ENCODE assay signal across 1 cellular context in the genomic region with DNA sequence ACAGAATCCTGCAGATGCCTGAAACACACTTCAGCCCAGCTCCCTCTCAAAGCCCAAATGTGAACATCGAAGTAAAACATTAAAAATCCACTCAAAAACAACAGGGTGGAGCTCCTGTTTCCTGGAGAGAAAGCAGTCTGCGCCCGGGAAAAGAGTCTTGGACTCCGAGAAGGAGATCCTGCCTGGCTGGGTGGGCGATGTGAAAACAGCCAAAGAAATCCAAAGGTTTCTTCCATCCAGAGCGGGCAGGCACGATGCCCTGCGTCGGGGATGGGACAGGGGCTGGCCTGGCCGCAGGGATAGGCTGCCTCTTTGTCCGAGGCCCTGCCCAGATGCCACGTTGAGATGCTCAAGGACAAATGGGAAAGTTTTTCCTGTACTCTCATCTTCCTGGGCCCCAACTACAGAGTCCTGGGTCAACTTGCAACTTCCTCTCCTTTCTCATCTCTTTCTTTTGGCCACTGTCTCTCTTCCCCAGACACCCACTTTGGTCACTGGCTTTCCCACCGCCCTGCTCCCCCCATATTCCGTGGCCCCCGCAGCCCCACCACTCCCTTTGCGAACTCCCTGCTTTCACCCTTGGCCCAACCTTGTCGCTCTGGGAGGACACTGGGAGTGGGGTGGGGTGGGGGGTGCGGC.
TF ChIP-seq lines count a peak whose summit lies in the region.

No MANE protein-coding gene starts in this region.

TF ChIP-seq in HepG2, 621 proteins besides CTCF, POLR2A, EP300 and RAD21 (continues in another document):
- no peak for TF ChIP-seq SMAD9 (CRISPR knock-in tag; IDR thresholded peaks at IDR 0.05)
- TF ChIP-seq ZNF607 (CRISPR knock-in tag; IDR thresholded peaks at IDR 0.05; ENCODE audit: borderline replicate concordance), result no peak
- TF ChIP-seq RBFOX2 (IDR thresholded peaks at IDR 0.05; ENCODE audit: low read depth, low read length), result no peak; the same call in 1 of the 2 replicates
- no peak for TF ChIP-seq ZFAT (CRISPR knock-in tag; conservative IDR thresholded peaks at IDR 0.05)
- no peak for TF ChIP-seq ZNF24 (IDR thresholded peaks at IDR 0.05)
- peak; percentile 44 for TF ChIP-seq FOXA3 (CRISPR knock-in tag; IDR thresholded peaks at IDR 0.05)
- peak; percentile 69 for TF ChIP-seq ASH2L (IDR thresholded peaks at IDR 0.05; ENCODE audit: insufficient read length, low read depth, low read length)
- no peak for TF ChIP-seq GLI4 (CRISPR knock-in tag; IDR thresholded peaks at IDR 0.05; ENCODE audit: borderline replicate concordance)
- no peak for TF ChIP-seq ZNF205 (CRISPR knock-in tag; IDR thresholded peaks at IDR 0.05)
- peak; percentile 6 for TF ChIP-seq IKZF4 (CRISPR knock-in tag; IDR thresholded peaks at IDR 0.05; ENCODE audit: borderline replicate concordance, low read depth, not compliant biosample characterization)
- TF ChIP-seq GTF2F1 (IDR thresholded peaks at IDR 0.05; ENCODE audit: low read length), result no peak
- no peak for TF ChIP-seq NCOA2 (CRISPR knock-in tag; IDR thresholded peaks at IDR 0.05)
- TF ChIP-seq KLF9 (CRISPR knock-in tag; IDR thresholded peaks at IDR 0.05; ENCODE audit: low read depth), result no peak
- TF ChIP-seq CEBPB (IDR thresholded peaks at IDR 0.05; ENCODE audit: borderline replicate concordance, low read depth, low read length), result no peak
- no peak for TF ChIP-seq PRPF4 (IDR thresholded peaks at IDR 0.05; ENCODE audit: low read depth, low read length, poor library complexity, severe bottlenecking)
- TF ChIP-seq NONO (IDR thresholded peaks at IDR 0.05), result no peak
- TF ChIP-seq NONO (CRISPR knock-in tag; conservative IDR thresholded peaks at IDR 0.05), result no peak
- TF ChIP-seq ZNF501 (CRISPR knock-in tag; IDR thresholded peaks at IDR 0.05), result peak; percentile 75; the same call in 1 of the 2 replicates
- no peak for TF ChIP-seq ZNF790 (CRISPR knock-in tag; IDR thresholded peaks at IDR 0.05; ENCODE audit: borderline replicate concordance)
- no peak; the same call in 1 of the 2 replicates for TF ChIP-seq ETV5 (CRISPR knock-in tag; IDR thresholded peaks at IDR 0.05; ENCODE audit: borderline replicate concordance)
- TF ChIP-seq, protein P1, sequence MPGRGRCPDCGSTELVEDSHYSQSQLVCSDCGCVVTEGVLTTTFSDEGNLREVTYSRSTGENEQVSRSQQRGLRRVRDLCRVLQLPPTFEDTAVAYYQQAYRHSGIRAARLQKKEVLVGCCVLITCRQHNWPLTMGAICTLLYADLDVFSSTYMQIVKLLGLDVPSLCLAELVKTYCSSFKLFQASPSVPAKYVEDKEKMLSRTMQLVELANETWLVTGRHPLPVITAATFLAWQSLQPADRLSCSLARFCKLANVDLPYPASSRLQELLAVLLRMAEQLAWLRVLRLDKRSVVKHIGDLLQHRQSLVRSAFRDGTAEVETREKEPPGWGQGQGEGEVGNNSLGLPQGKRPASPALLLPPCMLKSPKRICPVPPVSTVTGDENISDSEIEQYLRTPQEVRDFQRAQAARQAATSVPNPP (CRISPR knock-in tag; IDR thresholded peaks at IDR 0.05), result no peak
- TF ChIP-seq, protein P2, sequence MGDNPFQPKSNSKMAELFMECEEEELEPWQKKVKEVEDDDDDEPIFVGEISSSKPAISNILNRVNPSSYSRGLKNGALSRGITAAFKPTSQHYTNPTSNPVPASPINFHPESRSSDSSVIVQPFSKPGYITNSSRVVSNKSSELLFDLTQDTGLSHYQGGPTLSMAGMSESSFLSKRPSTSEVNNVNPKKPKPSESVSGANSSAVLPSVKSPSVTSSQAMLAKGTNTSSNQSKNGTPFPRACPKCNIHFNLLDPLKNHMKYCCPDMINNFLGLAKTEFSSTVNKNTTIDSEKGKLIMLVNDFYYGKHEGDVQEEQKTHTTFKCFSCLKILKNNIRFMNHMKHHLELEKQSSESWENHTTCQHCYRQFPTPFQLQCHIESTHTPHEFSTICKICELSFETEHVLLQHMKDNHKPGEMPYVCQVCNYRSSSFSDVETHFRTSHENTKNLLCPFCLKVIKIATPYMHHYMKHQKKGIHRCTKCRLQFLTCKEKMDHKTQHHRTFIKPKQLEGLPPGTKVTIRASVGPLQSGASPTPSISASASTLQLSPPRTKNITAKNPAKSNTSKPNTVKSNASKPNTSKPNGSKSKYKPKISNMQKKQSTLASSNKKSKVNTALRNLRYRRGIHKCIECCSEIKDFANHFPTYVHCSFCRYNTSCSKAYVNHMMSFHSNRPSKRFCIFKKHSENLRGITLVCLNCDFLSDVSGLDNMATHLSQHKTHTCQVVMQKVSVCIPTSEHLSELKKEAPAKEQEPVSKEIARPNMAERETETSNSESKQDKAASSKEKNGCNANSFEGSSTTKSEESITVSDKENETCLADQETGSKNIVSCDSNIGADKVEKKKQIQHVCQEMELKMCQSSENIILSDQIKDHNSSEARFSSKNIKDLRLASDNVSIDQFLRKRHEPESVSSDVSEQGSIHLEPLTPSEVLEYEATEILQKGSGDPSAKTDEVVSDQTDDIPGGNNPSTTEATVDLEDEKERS (CRISPR knock-in tag; IDR thresholded peaks at IDR 0.05), result no peak
- TF ChIP-seq, protein P3, sequence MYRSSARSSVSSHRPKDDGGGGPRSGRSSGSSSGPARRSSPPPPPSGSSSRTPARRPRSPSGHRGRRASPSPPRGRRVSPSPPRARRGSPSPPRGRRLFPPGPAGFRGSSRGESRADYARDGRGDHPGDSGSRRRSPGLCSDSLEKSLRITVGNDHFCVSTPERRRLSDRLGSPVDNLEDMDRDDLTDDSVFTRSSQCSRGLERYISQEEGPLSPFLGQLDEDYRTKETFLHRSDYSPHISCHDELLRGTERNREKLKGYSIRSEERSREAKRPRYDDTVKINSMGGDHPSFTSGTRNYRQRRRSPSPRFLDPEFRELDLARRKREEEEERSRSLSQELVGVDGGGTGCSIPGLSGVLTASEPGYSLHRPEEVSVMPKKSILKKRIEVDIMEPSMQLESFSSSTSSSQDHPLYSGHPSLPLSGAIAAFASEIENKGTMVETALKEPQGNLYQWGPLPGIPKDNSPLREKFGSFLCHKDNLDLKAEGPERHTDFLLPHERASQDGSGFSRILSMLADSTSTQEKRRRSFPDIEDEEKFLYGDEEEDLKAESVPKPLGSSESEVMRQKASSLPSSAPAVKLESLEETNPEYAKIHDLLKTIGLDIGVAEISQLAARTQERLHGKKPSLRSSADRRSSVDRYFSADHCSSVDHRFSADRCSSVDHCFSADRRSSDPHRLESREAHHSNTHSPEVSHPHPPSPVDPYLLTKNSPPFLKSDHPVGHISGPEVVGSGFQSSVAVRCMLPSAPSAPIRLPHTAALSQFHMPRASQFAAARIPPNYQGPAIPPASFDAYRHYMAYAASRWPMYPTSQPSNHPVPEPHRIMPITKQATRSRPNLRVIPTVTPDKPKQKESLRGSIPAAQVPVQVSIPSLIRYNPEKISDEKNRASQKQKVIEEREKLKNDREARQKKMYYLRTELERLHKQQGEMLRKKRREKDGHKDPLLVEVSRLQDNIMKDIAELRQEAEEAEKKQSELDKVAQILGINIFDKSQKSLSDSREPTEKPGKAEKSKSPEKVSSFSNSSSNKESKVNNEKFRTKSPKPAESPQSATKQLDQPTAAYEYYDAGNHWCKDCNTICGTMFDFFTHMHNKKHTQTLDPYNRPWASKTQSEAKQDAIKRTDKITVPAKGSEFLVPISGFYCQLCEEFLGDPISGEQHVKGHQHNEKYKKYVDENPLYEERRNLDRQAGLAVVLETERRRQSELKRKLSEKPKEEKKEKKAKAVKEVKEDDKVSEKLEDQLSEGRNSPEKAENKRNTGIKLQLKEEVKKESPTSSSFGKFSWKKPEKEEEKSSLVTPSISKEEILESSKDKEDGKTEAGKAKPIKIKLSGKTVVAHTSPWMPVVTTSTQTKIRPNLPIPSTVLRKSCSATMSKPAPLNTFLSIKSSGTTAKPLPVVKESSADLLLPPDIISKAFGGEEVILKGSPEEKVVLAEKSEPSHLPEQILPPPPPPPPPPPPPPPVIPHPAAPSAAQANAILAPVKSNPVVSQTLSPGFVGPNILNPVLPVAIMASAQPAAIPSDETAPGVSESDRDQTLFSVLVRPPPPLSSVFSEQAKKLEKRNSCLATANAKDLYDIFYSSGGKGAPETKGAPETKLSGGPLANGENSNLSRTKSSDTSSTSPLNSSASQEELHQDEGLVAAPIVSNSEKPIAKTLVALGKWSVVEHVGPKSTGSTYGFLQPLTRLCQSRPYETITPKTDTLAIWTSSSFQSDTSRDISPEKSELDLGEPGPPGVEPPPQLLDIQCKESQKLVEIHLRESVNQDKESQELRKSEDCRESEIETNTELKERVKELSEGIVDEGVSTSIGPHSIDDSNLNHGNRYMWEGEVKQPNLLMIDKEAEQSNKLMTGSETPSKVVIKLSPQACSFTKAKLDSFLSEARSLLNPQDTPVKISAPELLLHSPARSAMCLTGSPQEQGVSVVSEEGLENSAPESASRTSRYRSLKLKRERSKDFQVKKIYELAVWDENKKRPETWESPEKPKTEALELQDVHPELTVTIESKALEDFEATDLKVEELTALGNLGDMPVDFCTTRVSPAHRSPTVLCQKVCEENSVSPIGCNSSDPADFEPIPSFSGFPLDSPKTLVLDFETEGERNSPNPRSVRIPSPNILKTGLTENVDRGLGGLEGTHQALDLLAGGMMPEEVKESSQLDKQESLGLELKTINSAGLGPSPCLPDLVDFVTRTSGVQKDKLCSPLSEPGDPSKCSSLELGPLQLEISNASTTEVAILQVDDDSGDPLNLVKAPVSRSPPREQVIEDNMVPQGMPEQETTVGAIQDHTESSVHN (CRISPR knock-in tag; IDR thresholded peaks at IDR 0.05), result no peak
- TF ChIP-seq, protein P4, sequence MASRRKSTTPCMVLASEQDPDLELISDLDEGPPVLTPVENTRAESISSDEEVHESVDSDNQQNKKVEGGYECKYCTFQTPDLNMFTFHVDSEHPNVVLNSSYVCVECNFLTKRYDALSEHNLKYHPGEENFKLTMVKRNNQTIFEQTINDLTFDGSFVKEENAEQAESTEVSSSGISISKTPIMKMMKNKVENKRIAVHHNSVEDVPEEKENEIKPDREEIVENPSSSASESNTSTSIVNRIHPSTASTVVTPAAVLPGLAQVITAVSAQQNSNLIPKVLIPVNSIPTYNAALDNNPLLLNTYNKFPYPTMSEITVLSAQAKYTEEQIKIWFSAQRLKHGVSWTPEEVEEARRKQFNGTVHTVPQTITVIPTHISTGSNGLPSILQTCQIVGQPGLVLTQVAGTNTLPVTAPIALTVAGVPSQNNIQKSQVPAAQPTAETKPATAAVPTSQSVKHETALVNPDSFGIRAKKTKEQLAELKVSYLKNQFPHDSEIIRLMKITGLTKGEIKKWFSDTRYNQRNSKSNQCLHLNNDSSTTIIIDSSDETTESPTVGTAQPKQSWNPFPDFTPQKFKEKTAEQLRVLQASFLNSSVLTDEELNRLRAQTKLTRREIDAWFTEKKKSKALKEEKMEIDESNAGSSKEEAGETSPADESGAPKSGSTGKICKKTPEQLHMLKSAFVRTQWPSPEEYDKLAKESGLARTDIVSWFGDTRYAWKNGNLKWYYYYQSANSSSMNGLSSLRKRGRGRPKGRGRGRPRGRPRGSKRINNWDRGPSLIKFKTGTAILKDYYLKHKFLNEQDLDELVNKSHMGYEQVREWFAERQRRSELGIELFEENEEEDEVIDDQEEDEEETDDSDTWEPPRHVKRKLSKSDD (CRISPR knock-in tag; IDR thresholded peaks at IDR 0.05; ENCODE audit: low read depth), result 0 out of 2 replicates have a peak, but pooled peaks have one; percentile 75
- no peak for TF ChIP-seq KLF6 (CRISPR knock-in tag; IDR thresholded peaks at IDR 0.05)
- TF ChIP-seq SIN3A (IDR thresholded peaks at IDR 0.05; ENCODE audit: borderline replicate concordance, low read depth, low read length), result peak; percentile 18
- TF ChIP-seq PAWR (CRISPR knock-in tag; IDR thresholded peaks at IDR 0.05; ENCODE audit: borderline replicate concordance), result no peak
- no peak for TF ChIP-seq ZNF235 (CRISPR knock-in tag; IDR thresholded peaks at IDR 0.05; ENCODE audit: borderline replicate concordance)
- TF ChIP-seq, protein P5, sequence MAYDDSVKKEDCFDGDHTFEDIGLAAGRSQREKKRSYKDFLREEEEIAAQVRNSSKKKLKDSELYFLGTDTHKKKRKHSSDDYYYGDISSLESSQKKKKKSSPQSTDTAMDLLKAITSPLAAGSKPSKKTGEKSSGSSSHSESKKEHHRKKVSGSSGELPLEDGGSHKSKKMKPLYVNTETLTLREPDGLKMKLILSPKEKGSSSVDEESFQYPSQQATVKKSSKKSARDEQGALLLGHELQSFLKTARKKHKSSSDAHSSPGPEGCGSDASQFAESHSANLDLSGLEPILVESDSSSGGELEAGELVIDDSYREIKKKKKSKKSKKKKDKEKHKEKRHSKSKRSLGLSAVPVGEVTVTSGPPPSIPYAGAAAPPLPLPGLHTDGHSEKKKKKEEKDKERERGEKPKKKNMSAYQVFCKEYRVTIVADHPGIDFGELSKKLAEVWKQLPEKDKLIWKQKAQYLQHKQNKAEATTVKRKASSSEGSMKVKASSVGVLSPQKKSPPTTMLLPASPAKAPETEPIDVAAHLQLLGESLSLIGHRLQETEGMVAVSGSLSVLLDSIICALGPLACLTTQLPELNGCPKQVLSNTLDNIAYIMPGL (CRISPR knock-in tag; IDR thresholded peaks at IDR 0.05; ENCODE audit: borderline replicate concordance in 1 of 2, low read depth in 1 of 2), result peak in 1 of 2 experiments; percentile 63; a peak in 1 of 4 replicates
- TF ChIP-seq, protein P6, sequence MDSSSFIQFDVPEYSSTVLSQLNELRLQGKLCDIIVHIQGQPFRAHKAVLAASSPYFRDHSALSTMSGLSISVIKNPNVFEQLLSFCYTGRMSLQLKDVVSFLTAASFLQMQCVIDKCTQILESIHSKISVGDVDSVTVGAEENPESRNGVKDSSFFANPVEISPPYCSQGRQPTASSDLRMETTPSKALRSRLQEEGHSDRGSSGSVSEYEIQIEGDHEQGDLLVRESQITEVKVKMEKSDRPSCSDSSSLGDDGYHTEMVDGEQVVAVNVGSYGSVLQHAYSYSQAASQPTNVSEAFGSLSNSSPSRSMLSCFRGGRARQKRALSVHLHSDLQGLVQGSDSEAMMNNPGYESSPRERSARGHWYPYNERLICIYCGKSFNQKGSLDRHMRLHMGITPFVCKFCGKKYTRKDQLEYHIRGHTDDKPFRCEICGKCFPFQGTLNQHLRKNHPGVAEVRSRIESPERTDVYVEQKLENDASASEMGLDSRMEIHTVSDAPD (CRISPR knock-in tag; IDR thresholded peaks at IDR 0.05), result no peak
- TF ChIP-seq CREB1 (IDR thresholded peaks at IDR 0.05), result no peak
- peak; percentile 52; the same call in 1 of the 2 replicates for TF ChIP-seq CREB1 (CRISPR knock-in tag; IDR thresholded peaks at IDR 0.05)
- peak; percentile 32; the same call in 1 of the 2 replicates for TF ChIP-seq POLR2AphosphoS5 (IDR thresholded peaks at IDR 0.05; ENCODE audit: low read depth, low read length)
- no peak for TF ChIP-seq ZNF530 (CRISPR knock-in tag; IDR thresholded peaks at IDR 0.05; ENCODE audit: low read depth)
- TF ChIP-seq ZNF253 (CRISPR knock-in tag; IDR thresholded peaks at IDR 0.05; ENCODE audit: borderline replicate concordance), result no peak
- TF ChIP-seq TSC22D2 (CRISPR knock-in tag; IDR thresholded peaks at IDR 0.05; ENCODE audit: borderline replicate concordance), result no peak
- TF ChIP-seq ZNF749 (CRISPR knock-in tag; IDR thresholded peaks at IDR 0.05; ENCODE audit: borderline replicate concordance), result peak; percentile 58; the same call in 1 of the 2 replicates
- TF ChIP-seq ZFY (CRISPR knock-in tag; IDR thresholded peaks at IDR 0.05), result peak; percentile 72
- no peak for TF ChIP-seq ZNF382 (CRISPR knock-in tag; IDR thresholded peaks at IDR 0.05; ENCODE audit: borderline replicate concordance)
- no peak for TF ChIP-seq MTA1 (CRISPR knock-in tag; IDR thresholded peaks at IDR 0.05; ENCODE audit: borderline replicate concordance)
- 0 out of 2 replicates have a peak, but pooled peaks have one; percentile 54 for TF ChIP-seq BRD4 (CRISPR knock-in tag; IDR thresholded peaks at IDR 0.05)
- no peak for TF ChIP-seq TAF15 (IDR thresholded peaks at IDR 0.05; ENCODE audit: low read depth, low read length, poor library complexity, severe bottlenecking)
- no peak for TF ChIP-seq ZFP36 (IDR thresholded peaks at IDR 0.05; ENCODE audit: borderline replicate concordance, low read depth, low read length, partially characterized antibody)
- TF ChIP-seq TBP (CRISPR knock-in tag; IDR thresholded peaks at IDR 0.05), result no peak
